Comparison of ENCODE assay signal across 1 cellular context in the genomic region with DNA sequence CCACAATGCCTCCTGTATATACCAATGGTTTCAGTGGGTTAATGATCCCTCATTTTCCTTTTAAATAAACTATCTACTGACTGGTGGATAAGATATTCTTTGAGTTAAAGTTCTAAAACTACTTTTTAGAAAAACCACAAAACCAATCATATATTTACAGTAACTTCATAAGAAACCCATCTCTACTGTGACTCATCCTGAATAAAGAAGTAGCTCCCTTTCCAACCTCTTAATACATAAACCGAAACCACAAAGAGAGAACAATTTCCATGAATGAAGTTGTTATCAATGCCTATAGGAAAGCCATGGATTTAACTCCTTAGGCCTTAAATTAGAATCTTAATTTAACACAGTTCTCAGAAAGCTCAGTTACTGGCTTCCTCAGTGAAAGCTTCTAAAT.
TF ChIP-seq lines count a peak whose summit lies in the region.

No MANE protein-coding gene starts in this region.

TF ChIP-seq in HCT116, 20 proteins besides CTCF, POLR2A, EP300 and RAD21 (continued from another document):
- no peak for TF ChIP-seq EGR1 (IDR thresholded peaks at IDR 0.05; ENCODE audit: low read depth)
- no peak for TF ChIP-seq SIN3A (IDR thresholded peaks at IDR 0.05; ENCODE audit: low read depth)
TF ChIP-seq in HCT116: peak in this region for 0.
